7 cellular contexts compared by ENCODE assay signal in the genomic region with DNA sequence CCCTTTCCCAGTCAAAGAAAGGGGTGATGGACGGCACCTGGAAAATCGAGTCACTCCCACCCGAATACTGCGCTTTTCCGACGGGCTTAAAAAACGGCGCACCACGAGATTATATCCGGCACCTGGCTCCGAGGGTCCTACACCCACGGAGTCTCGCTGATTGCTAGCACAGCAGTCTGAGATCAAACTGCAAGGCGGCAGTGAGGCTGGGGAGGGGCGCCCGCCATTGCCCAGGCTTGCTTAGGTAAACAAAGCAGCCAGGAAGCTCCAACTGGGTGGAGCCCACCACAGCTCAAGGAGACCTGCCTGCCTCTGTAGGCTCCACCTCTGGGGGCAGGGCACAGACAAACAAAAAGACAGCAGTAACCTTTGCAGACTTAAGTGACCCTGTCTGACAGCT.
DNase-seq lines count a peak whose midpoint lies in the region; ATAC-seq, FAIRE-seq and TF ChIP-seq lines count a peak whose summit lies in the region.
"Not testable (repeated sequence)": the region's sequence is repeated elsewhere in the genome, so short reads cannot be mapped to it uniquely, and the experiment has no call there.

No MANE protein-coding gene starts in this region.

- H3K27me3 ChIP-seq in Caco-2 (replicated peaks; ENCODE audit: control insufficient read depth, insufficient read depth, low read length); SK-N-SH (ENCODE audit: insufficient read depth); K562 (ENCODE audit: control insufficient read depth in 2 of 2, insufficient read depth in 2 of 2, low read length in 2 of 2); upper lobe of right lung: not testable (repeated sequence)

- H2AFZ ChIP-seq in SK-N-SH (ENCODE audit: low read depth) = peak overlapping the region; percentile 76; the same call in 1 of the 2 replicates
- H2AFZ ChIP-seq in K562 (ENCODE audit: low read depth, low read length) = not testable (repeated sequence)

- not testable (repeated sequence) for ATAC-seq in K562, upper lobe of right lung

- not testable (repeated sequence) for H3K27ac Mint-ChIP-seq in Caco-2 (ENCODE audit: unreplicated experiment)

- CTCF ChIA-PET in Caco-2 (lab: Charles Lee); SK-N-SH (lab: Yijun Ruan, JAX); K562 (lab: Yijun Ruan, JAX; ENCODE audit: low intra/inter-chr PET ratio): not testable (repeated sequence)

- not testable (repeated sequence) for H3K36me3 ChIP-seq in Caco-2 (ENCODE audit: control insufficient read depth, insufficient read depth, low read length); SK-N-SH (replicated peaks in 1 of 2; ENCODE audit: control insufficient read depth in 1 of 2, insufficient read depth in 2 of 2, low read length in 1 of 2); K562 (ENCODE audit: control insufficient read depth, insufficient read depth, low read length); upper lobe of right lung

- TF ChIP-seq RAD21 in SK-N-SH (IDR thresholded peaks at IDR 0.05; ENCODE audit: low read length); K562 (CRISPR knock-in tag; conservative IDR thresholded peaks at IDR 0.05 in 1 of 2, IDR thresholded peaks at IDR 0.05 in 1 of 2): not testable (repeated sequence)

- TF ChIP-seq CTCF in Caco-2 (IDR thresholded peaks at IDR 0.05; ENCODE audit: insufficient read depth in 1 of 2, low read depth in 1 of 2, low read length in 1 of 2, severe bottlenecking in 1 of 2, unreplicated experiment in 1 of 2); LNCaP clone FGC (IDR thresholded peaks at IDR 0.05; ENCODE audit: control insufficient read depth, extremely low read depth, insufficient read depth); SK-N-SH (IDR thresholded peaks at IDR 0.05); K562 (IDR thresholded peaks at IDR 0.05 in 2 of 3, conservative IDR thresholded peaks at IDR 0.05 in 1 of 3; ENCODE audit: insufficient read depth in 2 of 3, low read depth in 1 of 3, low read length in 3 of 3); upper lobe of right lung (IDR thresholded peaks at IDR 0.05): not testable (repeated sequence)

- H4K20me1 ChIP-seq in SK-N-SH (ENCODE audit: insufficient read depth); K562 (replicated peaks; ENCODE audit: control insufficient read depth, insufficient read depth, low read length): not testable (repeated sequence)

- TF ChIP-seq POLR2A in K562 (conservative IDR thresholded peaks at IDR 0.05) = 0 out of 2 replicates have a peak, but pooled peaks have one; percentile 26

- not testable (repeated sequence) for H3K36me3 Mint-ChIP-seq in Caco-2 (ENCODE audit: insufficient read depth, unreplicated experiment)

- H3F3A ChIP-seq in SK-N-SH (replicated peaks; ENCODE audit: insufficient read depth) = not testable (repeated sequence)

- TF ChIP-seq EP300 in SK-N-SH (IDR thresholded peaks at IDR 0.05; ENCODE audit: borderline replicate concordance in 1 of 2, low read depth in 1 of 2, low read length in 1 of 2); K562 (IDR thresholded peaks at IDR 0.05; ENCODE audit: low read length): not testable (repeated sequence)

- not testable (repeated sequence) for H3K9me2 ChIP-seq in SK-N-SH

- DNase-seq in Caco-2; LNCaP clone FGC (ENCODE audit: low read depth); SK-N-SH; K562 (ENCODE audit: extremely low read depth in 1 of 4, low spot score in 3 of 4): not testable (repeated sequence)
- DNase-seq in NCI-H146 (lab: John Stamatoyannopoulos, UW) = peak; percentile 43
- DNase-seq in NCI-H748 (lab: John Stamatoyannopoulos, UW; ENCODE audit: unreplicated experiment) = peak; percentile 64
- peak; percentile 43 for DNase-seq in upper lobe of right lung

- not testable (repeated sequence) for H3K27ac ChIP-seq in SK-N-SH (ENCODE audit: low read depth in 2 of 2, low read length in 1 of 2); K562 (ENCODE audit: extremely low read depth, low read depth, low read length); upper lobe of right lung

- not testable (repeated sequence) for FAIRE-seq in K562 (lab: Jason Lieb, UNC)

- H3K4me3 Mint-ChIP-seq in Caco-2 (ENCODE audit: unreplicated experiment) = peak overlapping the region; percentile 61

- peak overlapping the region; percentile 14 for H3K4me3 ChIP-seq in Caco-2 (ENCODE audit: low read depth, low read length)
- H3K4me3 ChIP-seq in LNCaP clone FGC (ENCODE audit: low read depth, low read length) = peak overlapping the region; percentile 47
- peak overlapping the region; percentile 34 to 37; a peak in 2 of 4 replicates for H3K4me3 ChIP-seq in SK-N-SH (ENCODE audit: low read depth in 2 of 2, low read length in 1 of 2)
- peak overlapping the region; percentile 25; the same call in 1 of the 2 replicates for H3K4me3 ChIP-seq in K562
- not testable (repeated sequence) for H3K4me3 ChIP-seq in upper lobe of right lung

- H3K27me3 Mint-ChIP-seq in Caco-2 (ENCODE audit: insufficient read depth, unreplicated experiment) = not testable (repeated sequence)

- not testable (repeated sequence) for H3K9me3 ChIP-seq in Caco-2; SK-N-SH; K562 (replicated peaks; ENCODE audit: control insufficient read depth, insufficient read depth, low read depth, low read length); upper lobe of right lung

- not testable (repeated sequence) for H3K4me2 ChIP-seq in SK-N-SH; K562 (ENCODE audit: insufficient read depth, low read length)

- H3K9ac ChIP-seq in SK-N-SH = peak overlapping the region; percentile 49; the same call in 1 of the 2 replicates
- H3K9ac ChIP-seq in K562 (ENCODE audit: insufficient read depth in 1 of 2, low read depth in 2 of 2, low read length in 2 of 2) = not testable (repeated sequence)

- WGBS in SK-N-SH (ENCODE audit: low lambda C conversion rate) = 10% methylated on average over 5 of the region's 16 CpGs
- WGBS in K562 (ENCODE audit: insufficient coverage, low coverage, missing lambda C conversion rate) = 17% methylated on average over 9 of the region's 16 CpGs

- BruUV-seq in Caco-2 (replicated peaks; lab: Mats Ljungman, UMichigan); K562 (replicated peaks; lab: Mats Ljungman, UMichigan): not testable (repeated sequence)

- not testable (repeated sequence) for H3K79me2 ChIP-seq in SK-N-SH (ENCODE audit: insufficient read depth); K562 (ENCODE audit: control insufficient read depth, insufficient read depth, low read length)

- intact Hi-C loops in Caco-2 (cut with micrococcal nuclease; ENCODE audit: unreplicated experiment); K562 (cut with micrococcal nuclease); upper lobe of right lung (cut with DNase I): not testable (repeated sequence)

- not testable (repeated sequence) for H3K4me1 Mint-ChIP-seq in Caco-2 (ENCODE audit: low read depth, unreplicated experiment)

- POLR2A ChIA-PET in Caco-2 (lab: Charles Lee); SK-N-SH (lab: Yijun Ruan, JAX): not testable (repeated sequence)
- POLR2A ChIA-PET in K562 (lab: Yijun Ruan, JAX) = interaction anchor here (1.4 kb wide), 1 partner anchor 41 kb away, joined by 3 read pairs; no protein-coding TSS in a partner anchor

- in situ Hi-C loops in K562 (cut with MboI) = not testable (repeated sequence)

- not testable (repeated sequence) for H3K9me1 ChIP-seq in K562 (ENCODE audit: control insufficient read depth, insufficient read depth, low read length)

- H3K9me3 Mint-ChIP-seq in Caco-2 (ENCODE audit: unreplicated experiment) = not testable (repeated sequence)

- not testable (repeated sequence) for H3K4me1 ChIP-seq in Caco-2; SK-N-SH (ENCODE audit: control insufficient read depth in 1 of 2, insufficient read depth in 2 of 2, low read depth in 1 of 2, low read length in 1 of 2); K562 (replicated peaks in 1 of 2; ENCODE audit: control insufficient read depth in 2 of 2, insufficient read depth in 2 of 2, low read length in 2 of 2); upper lobe of right lung

TF ChIP-seq in K562, 482 proteins besides CTCF, POLR2A, EP300 and RAD21:
- TF ChIP-seq FOXA3 (CRISPR knock-in tag; conservative IDR thresholded peaks at IDR 0.05 in 1 of 2, IDR thresholded peaks at IDR 0.05 in 1 of 2) (peak; percentile 55 to 93), RBFOX2 (IDR thresholded peaks at IDR 0.05; ENCODE audit: low read depth, low read length) (0 out of 2 replicates have a peak, but pooled peaks have one; percentile 27), FOXK2 (conservative IDR thresholded peaks at IDR 0.05 in 1 of 2, IDR thresholded peaks at IDR 0.05 in 1 of 2; ENCODE audit: low read depth in 2 of 2) (0 out of 4 replicates have a peak, but pooled peaks of 1 of the 2 experiments have one; percentile 20), SUPT5H (IDR thresholded peaks at IDR 0.05) (0 out of 2 replicates have a peak, but pooled peaks have one; percentile 20)
